In genomic region chr15:90268415-90268814, GRCh38 we compare ENCODE assay signal across 11 cellular contexts. TPM values are rescaled to one million over a fixed set of nuclear protein-coding genes. Genes with fewer than 3 reads are reported as not detected.
DNase-seq lines count a peak whose midpoint lies in the region; ATAC-seq and TF ChIP-seq lines count a peak whose summit lies in the region.
"Had no signal": no experiment of that assay in that cellular context is flagged by ENCODE, and none has a peak within 500 bp of the region (broad histone marks: within the 10 kb centered on the region; RNA-seq: fewer than 3 reads in every experiment).

No MANE protein-coding gene starts in this region.

- H3K36me3 Mint-ChIP-seq in activated naive CD8-positive, alpha-beta T cell treated with anti-CD3 and anti-CD28 coated beads, Interleukin-2, amount 50 U/mL, for 24 hours (ENCODE audit: low read depth): peaks cover 48% of the 10 kb centered on the region
- peaks cover 22% of the 10 kb centered on the region for H3K36me3 Mint-ChIP-seq in natural killer cell

- peak overlapping the region; percentile 95 for H3K4me3 Mint-ChIP-seq in activated naive CD8-positive, alpha-beta T cell treated with anti-CD3 and anti-CD28 coated beads, Interleukin-2, amount 50 U/mL, for 24 hours
- peak overlapping the region; percentile 72 for H3K4me3 Mint-ChIP-seq in natural killer cell

- ATAC-seq in activated naive CD8-positive, alpha-beta T cell treated with anti-CD3 and anti-CD28 coated beads, Interleukin-2, amount 50 U/mL, for 24 hours: no peak
- ATAC-seq in natural killer cell: no peak
- ATAC-seq in sciatic nerve: no peak

- peak overlapping the region; percentile 65 for H3K27ac Mint-ChIP-seq in activated naive CD8-positive, alpha-beta T cell treated with anti-CD3 and anti-CD28 coated beads, Interleukin-2, amount 50 U/mL, for 24 hours
- H3K27ac Mint-ChIP-seq in natural killer cell: peak overlapping the region; percentile 14 to 98

- intact Hi-C loops in natural killer cell (cut with micrococcal nuclease): no loop called here
- intact Hi-C loops in sciatic nerve (cut with DNase I): no loop called here

- H3K27me3 Mint-ChIP-seq in activated naive CD8-positive, alpha-beta T cell treated with anti-CD3 and anti-CD28 coated beads, Interleukin-2, amount 50 U/mL, for 24 hours: no peaks in the 10 kb centered on the region
- no peaks in the 10 kb centered on the region for H3K27me3 Mint-ChIP-seq in natural killer cell (ENCODE audit: low read depth in 2 of 2)

- TF ChIP-seq CTCF in natural killer cell (IDR thresholded peaks at IDR 0.05): no peak

- DNase-seq in NCI-H1417 (lab: John Stamatoyannopoulos, UW) (peak in 2 of 3 experiments; percentile 49 to 57), NCI-H1417 treated with DMSO at 0.1 percent for 48 hours (lab: John Stamatoyannopoulos, UW) (no peak), HuH-7 (ENCODE audit: low spot score) (peak; percentile 40), natural killer cell (no peak), sciatic nerve (ENCODE audit: low spot score) (no peak), NCI-H146 (lab: John Stamatoyannopoulos, UW) (no peak)
- no peak for DNase-seq in activated naive CD8-positive, alpha-beta T cell treated with anti-CD3 and anti-CD28 coated beads, Interleukin-2, amount 50 U/mL, for 24 hours
- no peak for DNase-seq in effector CD4-positive, alpha-beta T cell
- DNase-seq: foreskin melanocyte, NCI-H526 had no signal

- H3K4me1 Mint-ChIP-seq in activated naive CD8-positive, alpha-beta T cell treated with anti-CD3 and anti-CD28 coated beads, Interleukin-2, amount 50 U/mL, for 24 hours: peaks cover 59% of the 10 kb centered on the region
- peaks cover 72 to 78% of the 10 kb centered on the region in 2 donors for H3K4me1 Mint-ChIP-seq in natural killer cell

- no peaks in the 10 kb centered on the region for H3K9me3 Mint-ChIP-seq in activated naive CD8-positive, alpha-beta T cell treated with anti-CD3 and anti-CD28 coated beads, Interleukin-2, amount 50 U/mL, for 24 hours
- H3K9me3 Mint-ChIP-seq in natural killer cell: no peaks in the 10 kb centered on the region

RNA-seq across cellular contexts. Expression of gene NGRN, which starts 2.9 kb away (rescaled TPM):
- total RNA-seq in natural killer cell (10 to 100 TPM; 33.4 to 43.5 (median 33.5) TPM), sciatic nerve (63.8 TPM)

RNA-seq across cellular contexts. Expression of gene TTLL13, which starts 19.1 kb away (rescaled TPM):
- total RNA-seq in natural killer cell (1 to 10 TPM in 2 of 3 donors, under 1 TPM in 1; 0.18 to 2.2 (median 1.2) TPM), sciatic nerve (0.71 TPM)
- total RNA-seq: omental fat pad had no signal

RNA-seq across cellular contexts. Expression of gene GDPGP1, which starts 34.4 kb away (rescaled TPM):
- total RNA-seq in natural killer cell (10 to 100 TPM in 1 of 3 donors, 1 to 10 TPM in 2; 7.8 to 11.1 (median 9.5) TPM), sciatic nerve (5.4 TPM)

RNA-seq across cellular contexts. Expression of gene CIB1, which starts 34.7 kb away (rescaled TPM):
- total RNA-seq in natural killer cell (100 to 1,000 TPM; 136 to 209 (median 154) TPM), sciatic nerve (43.3 TPM)

Comparison
In these comparisons a context has a peak if more than half of its experiments do, and no peak if none do; other contexts are left out.
1. DNase-seq: peak in NCI-H1417 (2 of 3) and HuH-7 (single experiment); none in NCI-H1417 treated with DMSO at 0.1 percent for 48 hours (single experiment), activated naive CD8-positive, alpha-beta T cell treated with anti-CD3 and anti-CD28 coated beads, Interleukin-2, amount 50 U/mL, for 24 hours (single experiment), natural killer cell (single experiment), effector CD4-positive, alpha-beta T cell (single experiment), sciatic nerve (single experiment) and NCI-H146 (single experiment).